16 cellular contexts compared by ENCODE assay signal in the genomic region with DNA sequence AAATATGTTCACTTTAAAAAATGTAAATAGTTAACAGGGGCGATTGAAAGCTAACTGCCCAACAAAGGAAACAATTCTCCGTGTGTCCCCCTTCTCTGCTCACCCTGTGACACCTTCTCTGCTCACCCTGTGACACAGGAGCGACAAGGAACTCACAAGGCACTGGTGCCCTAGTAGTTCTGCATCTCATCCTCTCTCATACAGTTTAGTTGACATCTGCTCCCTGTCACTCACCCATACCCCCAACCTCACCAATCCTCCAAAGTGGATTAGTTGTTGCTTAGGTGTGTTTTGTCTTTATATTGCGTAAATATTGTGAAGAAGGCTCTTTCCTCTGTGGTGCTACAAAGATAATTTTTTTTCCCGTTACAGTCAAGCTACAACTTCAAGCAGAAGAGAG. TPM values are rescaled to one million over a fixed set of nuclear protein-coding genes. Genes with fewer than 3 reads are reported as not detected.
DNase-seq lines count a peak whose midpoint lies in the region; ATAC-seq and TF ChIP-seq lines count a peak whose summit lies in the region.
"Had no signal": no experiment of that assay in that cellular context is flagged by ENCODE, and none has a peak within 500 bp of the region (broad histone marks: within the 10 kb centered on the region; RNA-seq: fewer than 3 reads in every experiment).

No MANE protein-coding gene starts in this region.

- POLR2A ChIA-PET in WTC11 (lab: Charles Lee), result no interaction called here

- no peak for ATAC-seq in WTC11
- ATAC-seq: PC-3 had no signal

- BruUV-seq in Calu3 (replicated peaks; lab: Mats Ljungman, UMichigan), result no TSS peak

- H3K27me3 Mint-ChIP-seq in Calu3 (ENCODE audit: unreplicated experiment) (no peaks in the 10 kb centered on the region), HFFc6 (ENCODE audit: insufficient read depth) (peaks cover 57% of the 10 kb centered on the region), WTC11 (ENCODE audit: low read depth) (no peaks in the 10 kb centered on the region), osteocyte (ENCODE audit: unreplicated experiment) (no peaks in the 10 kb centered on the region)

- no peaks in the 10 kb centered on the region for H3K36me3 ChIP-seq in spleen

- no peak for TF ChIP-seq POLR2A in spleen (IDR thresholded peaks at IDR 0.05)

- CTCF ChIA-PET in Calu3 (lab: Charles Lee) (no interaction called here), WTC11 (lab: Charles Lee) (interaction anchor here (0.8 to 1.7 kb wide), 2 partner anchors 54 to 118 kb away, joined by 3 to 5 read pairs; no protein-coding TSS in a partner anchor)

- peaks cover 0 to 11% (median 7%) of the 10 kb centered on the region in 8 donors for H3K9me3 ChIP-seq in spleen

- no peak for TF ChIP-seq CTCF in Calu3 (IDR thresholded peaks at IDR 0.05; ENCODE audit: unreplicated experiment)
- TF ChIP-seq CTCF in HFFc6 (IDR thresholded peaks at IDR 0.05), result no peak
- TF ChIP-seq CTCF in WTC11 (IDR thresholded peaks at IDR 0.05), result no peak
- no peak for TF ChIP-seq CTCF in osteocyte (IDR thresholded peaks at IDR 0.05)
- no peak for TF ChIP-seq CTCF in spleen (IDR thresholded peaks at IDR 0.05 in 8 of 11, conservative IDR thresholded peaks at IDR 0.05 in 3 of 11)

- no peak overlapping the region for H3K4me3 ChIP-seq in spleen

- H3K4me3 Mint-ChIP-seq in Calu3 (ENCODE audit: low read depth, unreplicated experiment) (no peak overlapping the region), HFFc6 (peak overlapping the region; percentile 70), WTC11 (no peak overlapping the region), osteocyte (ENCODE audit: unreplicated experiment) (no peak overlapping the region)
- H3K4me3 Mint-ChIP-seq: B cell had no signal

- H3K4me1 Mint-ChIP-seq in Calu3 (ENCODE audit: low read depth, unreplicated experiment) (peaks cover 43% of the 10 kb centered on the region), HFFc6 (ENCODE audit: low read depth) (peaks cover 94% of the 10 kb centered on the region), WTC11 (peaks cover 27% of the 10 kb centered on the region), osteocyte (ENCODE audit: unreplicated experiment) (peaks cover 50% of the 10 kb centered on the region)
- H3K4me1 Mint-ChIP-seq: B cell had no signal

- H3K27me3 ChIP-seq in spleen (replicated peaks in 1 of 7), result peaks cover 0 to 5% (median 0%) of the 10 kb centered on the region in 7 donors

- H3K27ac Mint-ChIP-seq in Calu3 (ENCODE audit: unreplicated experiment) (peak overlapping the region; percentile 52), HFFc6 (peak overlapping the region; percentile 76), WTC11 (peak overlapping the region; percentile 37), osteocyte (ENCODE audit: unreplicated experiment) (peak overlapping the region; percentile 69)
- H3K27ac Mint-ChIP-seq: B cell had no signal

- peaks cover 9% of the 10 kb centered on the region for H3K9me3 Mint-ChIP-seq in Calu3 (ENCODE audit: low read depth, unreplicated experiment)
- H3K9me3 Mint-ChIP-seq in HFFc6, result peaks cover 11% of the 10 kb centered on the region
- H3K9me3 Mint-ChIP-seq in WTC11, result peaks cover 32% of the 10 kb centered on the region
- peaks cover 16% of the 10 kb centered on the region for H3K9me3 Mint-ChIP-seq in osteocyte (ENCODE audit: unreplicated experiment)

- H3K36me3 Mint-ChIP-seq in Calu3 (ENCODE audit: insufficient read depth, unreplicated experiment) (peaks cover 28% of the 10 kb centered on the region), HFFc6 (ENCODE audit: low read depth) (peaks cover 76% of the 10 kb centered on the region), WTC11 (peaks cover 61% of the 10 kb centered on the region), osteocyte (ENCODE audit: unreplicated experiment) (peaks cover 41% of the 10 kb centered on the region)

- no peak overlapping the region for H3K27ac ChIP-seq in spleen

- intact Hi-C loops in Calu3 (cut with micrococcal nuclease; ENCODE audit: unreplicated experiment), result no loop called here
- intact Hi-C loops in spleen (cut with DNase I; ENCODE audit: low total_unique reads), result no loop called here

- H3K4me1 ChIP-seq in spleen, result no peaks in the 10 kb centered on the region

- WGBS in spleen, 5 donors, result 86 to 97% (median 90%) methylated on average over 5 of the region's 5 CpGs

- DNase-seq in Calu3 (no peak), HFFc6 (no peak), WTC11 (ENCODE audit: low spot score) (no peak), osteocyte (ENCODE audit: extremely low spot score, unreplicated experiment) (no peak), spleen (no peak), NCI-H146 (lab: John Stamatoyannopoulos, UW) (no peak), AG08396 (ENCODE audit: low spot score) (no peak), NOMO-1 (lab: John Stamatoyannopoulos, UW; ENCODE audit: unreplicated experiment in 2 of 2) (no peak)
- DNase-seq: DMS 273 treated with DMSO at 0.1 percent for 48 hours, H7, KBM-7, NCI-H1417 treated with DMSO at 0.1 percent for 48 hours, NCI-H2029, NCI-H526 treated with DMSO at 0.1 percent for 48 hours, PC-3 had no signal

TF ChIP-seq in WTC11, 78 proteins besides CTCF, POLR2A, EP300 and RAD21 (continues in another document):
- TF ChIP-seq OVOL2 (CRISPR knock-in tag; IDR thresholded peaks at IDR 0.05; ENCODE audit: borderline replicate concordance) (no peak), PRRX2 (CRISPR knock-in tag; IDR thresholded peaks at IDR 0.05) (no peak), JAZF1 (CRISPR knock-in tag; IDR thresholded peaks at IDR 0.05) (no peak)
- TF ChIP-seq, protein P1, sequence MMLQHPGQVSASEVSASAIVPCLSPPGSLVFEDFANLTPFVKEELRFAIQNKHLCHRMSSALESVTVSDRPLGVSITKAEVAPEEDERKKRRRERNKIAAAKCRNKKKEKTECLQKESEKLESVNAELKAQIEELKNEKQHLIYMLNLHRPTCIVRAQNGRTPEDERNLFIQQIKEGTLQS (CRISPR knock-in tag; conservative IDR thresholded peaks at IDR 0.05), result no peak
- TF ChIP-seq, protein P2, sequence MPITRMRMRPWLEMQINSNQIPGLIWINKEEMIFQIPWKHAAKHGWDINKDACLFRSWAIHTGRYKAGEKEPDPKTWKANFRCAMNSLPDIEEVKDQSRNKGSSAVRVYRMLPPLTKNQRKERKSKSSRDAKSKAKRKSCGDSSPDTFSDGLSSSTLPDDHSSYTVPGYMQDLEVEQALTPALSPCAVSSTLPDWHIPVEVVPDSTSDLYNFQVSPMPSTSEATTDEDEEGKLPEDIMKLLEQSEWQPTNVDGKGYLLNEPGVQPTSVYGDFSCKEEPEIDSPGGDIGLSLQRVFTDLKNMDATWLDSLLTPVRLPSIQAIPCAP (CRISPR knock-in tag; IDR thresholded peaks at IDR 0.05), result no peak
- TF ChIP-seq, protein P3, sequence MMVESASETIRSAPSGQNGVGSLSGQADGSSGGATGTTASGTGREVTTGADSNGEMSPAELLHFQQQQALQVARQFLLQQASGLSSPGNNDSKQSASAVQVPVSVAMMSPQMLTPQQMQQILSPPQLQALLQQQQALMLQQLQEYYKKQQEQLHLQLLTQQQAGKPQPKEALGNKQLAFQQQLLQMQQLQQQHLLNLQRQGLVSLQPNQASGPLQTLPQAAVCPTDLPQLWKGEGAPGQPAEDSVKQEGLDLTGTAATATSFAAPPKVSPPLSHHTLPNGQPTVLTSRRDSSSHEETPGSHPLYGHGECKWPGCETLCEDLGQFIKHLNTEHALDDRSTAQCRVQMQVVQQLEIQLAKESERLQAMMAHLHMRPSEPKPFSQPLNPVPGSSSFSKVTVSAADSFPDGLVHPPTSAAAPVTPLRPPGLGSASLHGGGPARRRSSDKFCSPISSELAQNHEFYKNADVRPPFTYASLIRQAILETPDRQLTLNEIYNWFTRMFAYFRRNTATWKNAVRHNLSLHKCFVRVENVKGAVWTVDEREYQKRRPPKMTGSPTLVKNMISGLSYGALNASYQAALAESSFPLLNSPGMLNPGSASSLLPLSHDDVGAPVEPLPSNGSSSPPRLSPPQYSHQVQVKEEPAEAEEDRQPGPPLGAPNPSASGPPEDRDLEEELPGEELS (CRISPR knock-in tag; IDR thresholded peaks at IDR 0.05), result no peak
- TF ChIP-seq, protein P4, sequence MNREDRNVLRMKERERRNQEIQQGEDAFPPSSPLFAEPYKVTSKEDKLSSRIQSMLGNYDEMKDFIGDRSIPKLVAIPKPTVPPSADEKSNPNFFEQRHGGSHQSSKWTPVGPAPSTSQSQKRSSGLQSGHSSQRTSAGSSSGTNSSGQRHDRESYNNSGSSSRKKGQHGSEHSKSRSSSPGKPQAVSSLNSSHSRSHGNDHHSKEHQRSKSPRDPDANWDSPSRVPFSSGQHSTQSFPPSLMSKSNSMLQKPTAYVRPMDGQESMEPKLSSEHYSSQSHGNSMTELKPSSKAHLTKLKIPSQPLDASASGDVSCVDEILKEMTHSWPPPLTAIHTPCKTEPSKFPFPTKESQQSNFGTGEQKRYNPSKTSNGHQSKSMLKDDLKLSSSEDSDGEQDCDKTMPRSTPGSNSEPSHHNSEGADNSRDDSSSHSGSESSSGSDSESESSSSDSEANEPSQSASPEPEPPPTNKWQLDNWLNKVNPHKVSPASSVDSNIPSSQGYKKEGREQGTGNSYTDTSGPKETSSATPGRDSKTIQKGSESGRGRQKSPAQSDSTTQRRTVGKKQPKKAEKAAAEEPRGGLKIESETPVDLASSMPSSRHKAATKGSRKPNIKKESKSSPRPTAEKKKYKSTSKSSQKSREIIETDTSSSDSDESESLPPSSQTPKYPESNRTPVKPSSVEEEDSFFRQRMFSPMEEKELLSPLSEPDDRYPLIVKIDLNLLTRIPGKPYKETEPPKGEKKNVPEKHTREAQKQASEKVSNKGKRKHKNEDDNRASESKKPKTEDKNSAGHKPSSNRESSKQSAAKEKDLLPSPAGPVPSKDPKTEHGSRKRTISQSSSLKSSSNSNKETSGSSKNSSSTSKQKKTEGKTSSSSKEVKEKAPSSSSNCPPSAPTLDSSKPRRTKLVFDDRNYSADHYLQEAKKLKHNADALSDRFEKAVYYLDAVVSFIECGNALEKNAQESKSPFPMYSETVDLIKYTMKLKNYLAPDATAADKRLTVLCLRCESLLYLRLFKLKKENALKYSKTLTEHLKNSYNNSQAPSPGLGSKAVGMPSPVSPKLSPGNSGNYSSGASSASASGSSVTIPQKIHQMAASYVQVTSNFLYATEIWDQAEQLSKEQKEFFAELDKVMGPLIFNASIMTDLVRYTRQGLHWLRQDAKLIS (CRISPR knock-in tag; IDR thresholded peaks at IDR 0.05; ENCODE audit: borderline replicate concordance), result no peak

RNA-seq across cellular contexts. Expression of a gene that starts 46.4 kb away (rescaled TPM):
- total RNA-seq in Calu3 (2022) (4.9 and 5.4 TPM in 2 replicates), WTC11 (2021) (8.0 to 8.7 TPM (median 8.4 TPM) in 3 replicates), osteocyte (4.8 and 6.9 TPM in 2 replicates), spleen (1 to 10 TPM; 1.4 to 9.1 (median 4.7) TPM)
- 1 to 10 TPM; 1.9 to 4.4 (median 3.5) TPM for total RNA-seq in HFFc6 (2021; fragmentation: NEBNext Ultra II Directional; extraction: Animal tissue kit (Norgen Biotek cat#: 25700))
- 10 to 100 TPM in 2 of 3 donors, 1 to 10 TPM in 1; 5.5 to 12.5 (median 10.1) TPM for polyA plus RNA-seq in spleen

RNA-seq across cellular contexts. Expression of a gene that starts 49.3 kb away (rescaled TPM):
- total RNA-seq in Calu3 (2022), result 33.7 and 43.6 TPM in 2 replicates
- 100 to 1,000 TPM; 370 to 442 (median 389) TPM for total RNA-seq in HFFc6 (2021; fragmentation: NEBNext Ultra II Directional; extraction: Animal tissue kit (Norgen Biotek cat#: 25700))
- total RNA-seq in WTC11 (2021), result 115 to 134 TPM (median 127 TPM) in 3 replicates
- 29.2 and 33.4 TPM in 2 replicates for total RNA-seq in osteocyte
- total RNA-seq in spleen, result 1 to 10 TPM; 1.1 to 3.1 (median 2.6) TPM
- polyA plus RNA-seq in spleen, result under 1 TPM; 0.48 to 0.96 (median 0.86) TPM
- total RNA-seq: B cell had no signal
